ENCODE assay signal across 20 cellular contexts in genomic region chr1:228420968-228421826, GRCh38. TPM values are rescaled to one million over a fixed set of nuclear protein-coding genes. Genes with fewer than 3 reads are reported as not detected.
DNase-seq lines count a peak whose midpoint lies in the region; ATAC-seq, FAIRE-seq and TF ChIP-seq lines count a peak whose summit lies in the region.
"Had no signal": no experiment of that assay in that cellular context is flagged by ENCODE, and none has a peak within 500 bp of the region (broad histone marks: within the 10 kb centered on the region; RNA-seq: fewer than 3 reads in every experiment).

No MANE protein-coding gene starts in this region.

- no peaks in the 10 kb centered on the region for H3K79me1 ChIP-seq in neuronal stem cell (ENCODE audit: low read depth, low read length)

- H3K4me1 Mint-ChIP-seq in MCF 10A (ENCODE audit: insufficient read depth, unreplicated experiment): no peaks in the 10 kb centered on the region

- H3K27ac ChIP-seq in mammary epithelial cell (ENCODE audit: insufficient read depth, low read depth, low read length) (no peak overlapping the region), neuronal stem cell (replicated peaks; ENCODE audit: low read length) (no peak overlapping the region), HepG2 (ENCODE audit: extremely low read length, insufficient read depth, low read length) (no peak overlapping the region), ovary (no peak overlapping the region)
- H3K27ac ChIP-seq: C4-2B, GM23248, KMS-11, RWPE1 had no signal

- intact Hi-C loops in mammary epithelial cell (cut with micrococcal nuclease) (no loop called here), MCF 10A (cut with micrococcal nuclease) (no loop called here), HepG2 (cut with micrococcal nuclease; ENCODE audit: unreplicated experiment) (no loop called here), ovary (cut with DNase I) (no loop called here)

- H3K9me3 Mint-ChIP-seq in MCF 10A (ENCODE audit: unreplicated experiment): peaks cover 7% of the 10 kb centered on the region

- H4K91ac ChIP-seq in neuronal stem cell (ENCODE audit: low read depth, low read length, poor library complexity): no peak overlapping the region

- no peak for FAIRE-seq in HepG2 (lab: Jason Lieb, UNC)

- H3K18ac ChIP-seq in neuronal stem cell (ENCODE audit: low read length): no peak overlapping the region

- H3K27me3 Mint-ChIP-seq in MCF 10A (ENCODE audit: insufficient read depth, unreplicated experiment): no peaks in the 10 kb centered on the region

- H3K27ac Mint-ChIP-seq in MCF 10A (ENCODE audit: low read depth, unreplicated experiment): no peak overlapping the region

- TF ChIP-seq EP300 in HepG2 (IDR thresholded peaks at IDR 0.05; ENCODE audit: low read depth in 2 of 2, low read length in 2 of 2): no peak
- TF ChIP-seq EP300 in HepG2 (CRISPR knock-in tag; IDR thresholded peaks at IDR 0.05; ENCODE audit: borderline replicate concordance): no peak
- no peak for TF ChIP-seq EP300 in ovary (IDR thresholded peaks at IDR 0.05)

- no peak overlapping the region for H2BK120ac ChIP-seq in neuronal stem cell (ENCODE audit: low read depth, low read length)

- 59% methylated on average over 7 of the region's 7 CpGs for WGBS in mammary epithelial cell (ENCODE audit: low coverage, missing lambda C conversion rate)
- no CpG with 5 or more reads among the region's 7 CpGs for WGBS in neuronal stem cell (ENCODE audit: extremely low coverage in 2 of 2, insufficient read length in 2 of 2, insufficient replicate concordance in 1 of 2), 2 donors
- WGBS in HepG2 (ENCODE audit: low lambda C conversion rate): 48% methylated on average over 7 of the region's 7 CpGs
- 80 to 90% (median 87%) methylated on average over 7 of the region's 7 CpGs for WGBS in ovary, 3 donors

- no peaks in the 10 kb centered on the region for H3K36me3 ChIP-seq in mammary epithelial cell (ENCODE audit: insufficient read depth, low read length)
- no peaks in the 10 kb centered on the region for H3K36me3 ChIP-seq in neuronal stem cell (replicated peaks in 1 of 2; ENCODE audit: control insufficient read depth in 2 of 2, insufficient read depth in 2 of 2, low read length in 2 of 2)
- H3K36me3 ChIP-seq in HepG2 (replicated peaks in 1 of 2; ENCODE audit: control insufficient read depth in 1 of 2, insufficient read depth in 2 of 2, low read length in 2 of 2): no peaks in the 10 kb centered on the region
- H3K36me3 ChIP-seq in ovary: no peaks in the 10 kb centered on the region

- BruUV-seq in mammary epithelial cell (replicated peaks; lab: Mats Ljungman, UMichigan): no TSS peak
- no TSS peak for BruUV-seq in MCF 10A (replicated peaks; lab: Mats Ljungman, UMichigan)
- no TSS peak for BruUV-seq in HepG2 (replicated peaks; lab: Mats Ljungman, UMichigan)

- H3K4ac ChIP-seq in neuronal stem cell (ENCODE audit: low read length): no peak overlapping the region

- H3K4me3 ChIP-seq in mammary epithelial cell (replicated peaks in 1 of 3; ENCODE audit: insufficient read depth in 1 of 3, low read depth in 2 of 3, low read length in 3 of 3): no peak overlapping the region
- H3K4me3 ChIP-seq in neuronal stem cell (ENCODE audit: low read length in 2 of 2): no peak overlapping the region
- H3K4me3 ChIP-seq in HepG2 (replicated peaks in 1 of 3; ENCODE audit: insufficient read depth in 1 of 3, low read depth in 2 of 3, low read length in 3 of 3): no peak overlapping the region
- no peak overlapping the region for H3K4me3 ChIP-seq in ovary
- H3K4me3 ChIP-seq: GM23248 had no signal

- H2BK15ac ChIP-seq in neuronal stem cell (ENCODE audit: low read length): no peak overlapping the region

- dilution Hi-C loops in mammary epithelial cell (cut with HindIII; ENCODE audit: low sequenced_read_pairs): no loop called here

- H2AFZ ChIP-seq in mammary epithelial cell (ENCODE audit: low read depth, low read length) (no peak overlapping the region), neuronal stem cell (ENCODE audit: low read length) (no peak overlapping the region), HepG2 (ENCODE audit: low read length) (no peak overlapping the region)
- H2AFZ ChIP-seq: GM23248 had no signal

- no peak for TF ChIP-seq POLR2A in HepG2 (IDR thresholded peaks at IDR 0.05; ENCODE audit: insufficient read depth in 1 of 2, low read depth in 2 of 2, low read length in 2 of 2)
- TF ChIP-seq POLR2A in ovary (IDR thresholded peaks at IDR 0.05): no peak

- no peak for TF ChIP-seq CTCF in mammary epithelial cell (conservative IDR thresholded peaks at IDR 0.05 in 1 of 2, IDR thresholded peaks at IDR 0.05 in 1 of 2; ENCODE audit: extremely low read depth in 1 of 2, insufficient read depth in 1 of 2, low read depth in 1 of 2, low read length in 2 of 2)
- TF ChIP-seq CTCF in MCF 10A (IDR thresholded peaks at IDR 0.05; ENCODE audit: unreplicated experiment): no peak
- TF ChIP-seq CTCF in HepG2 (CRISPR knock-in tag; IDR thresholded peaks at IDR 0.05): no peak
- no peak for TF ChIP-seq CTCF in ovary (IDR thresholded peaks at IDR 0.05)

- H3K27me3 ChIP-seq in mammary epithelial cell (ENCODE audit: insufficient read depth, low read length): no peaks in the 10 kb centered on the region
- H3K27me3 ChIP-seq in neuronal stem cell (ENCODE audit: control insufficient read depth in 3 of 3, insufficient read depth in 3 of 3, low read depth in 1 of 3, low read length in 3 of 3): peaks cover 0 to 8% (median 0%) of the 10 kb centered on the region in 3 experiments
- H3K27me3 ChIP-seq in HepG2 (ENCODE audit: control insufficient read depth in 1 of 2, insufficient read depth in 2 of 2, low read length in 2 of 2): peaks cover 0 to 6% of the 10 kb centered on the region in 2 experiments; a peak in 1 of 5 replicates
- H3K27me3 ChIP-seq in ovary: no peaks in the 10 kb centered on the region

- DNase-seq in mammary epithelial cell (peak; percentile 33), MCF 10A (ENCODE audit: unreplicated experiment) (no peak), RPMI7951 (ENCODE audit: low read depth) (peak; percentile 70), foreskin melanocyte (peak; percentile 18), neuronal stem cell (ENCODE audit: low spot score) (no peak), HepG2 (ENCODE audit: low spot score) (no peak), AG20443 (ENCODE audit: low spot score) (no peak), ovary (no peak)
- DNase-seq: 8988T, COR-L47, DMS53, GF-D8, GM23248, NCI-H1417 treated with DMSO at 0.1 percent for 48 hours, NCI-H2029, NCI-H510A treated with DMSO at 0.1 percent for 48 hours had no signal

- no peak overlapping the region for H3K4me3 Mint-ChIP-seq in MCF 10A (ENCODE audit: unreplicated experiment)

- H3K14ac ChIP-seq in neuronal stem cell (ENCODE audit: low read length): no peak overlapping the region

- H3K9me3 ChIP-seq in mammary epithelial cell (replicated peaks; ENCODE audit: insufficient read depth, low read length): no peaks in the 10 kb centered on the region
- H3K9me3 ChIP-seq in neuronal stem cell (replicated peaks in 1 of 2; ENCODE audit: control insufficient read depth in 2 of 2, insufficient read depth in 1 of 2, low read depth in 1 of 2, low read length in 2 of 2): peaks cover 0 to 3% of the 10 kb centered on the region in 2 donors
- no peaks in the 10 kb centered on the region for H3K9me3 ChIP-seq in HepG2 (ENCODE audit: low read length)
- no peaks in the 10 kb centered on the region for H3K9me3 ChIP-seq in ovary

- H3K4me2 ChIP-seq in mammary epithelial cell (ENCODE audit: insufficient read depth, low read depth, low read length) (no peak overlapping the region), neuronal stem cell (ENCODE audit: insufficient read depth, low read length, poor library complexity, severe bottlenecking) (no peak overlapping the region), HepG2 (ENCODE audit: low read depth, low read length) (no peak overlapping the region)
- H3K4me2 ChIP-seq: KMS-11 had no signal

- TF ChIP-seq RAD21 in HepG2 (CRISPR knock-in tag; IDR thresholded peaks at IDR 0.05): no peak

- in situ Hi-C loops in mammary epithelial cell (cut with MboI; ENCODE audit: low sequenced_read_pairs in 2 of 2): no loop called here
- in situ Hi-C loops in HepG2 (cut with HindIII; ENCODE audit: extremely low pct_ligation_motif_present, low pct_unique_long_range_greater_than_20kb): no loop called here

- H3K79me2 ChIP-seq in mammary epithelial cell (ENCODE audit: insufficient read depth, low read length): no peaks in the 10 kb centered on the region
- no peaks in the 10 kb centered on the region for H3K79me2 ChIP-seq in HepG2 (ENCODE audit: insufficient read depth, low read length)

- ATAC-seq in HepG2: no peak

- H2BK12ac ChIP-seq in neuronal stem cell (ENCODE audit: low read length): no peak overlapping the region

- H3K36me3 Mint-ChIP-seq in MCF 10A (ENCODE audit: insufficient read depth, unreplicated experiment): no peaks in the 10 kb centered on the region

- H3K9ac ChIP-seq in mammary epithelial cell (ENCODE audit: insufficient read depth, low read length) (no peak overlapping the region), neuronal stem cell (ENCODE audit: low read depth, low read length, poor library complexity) (no peak overlapping the region), HepG2 (ENCODE audit: insufficient read depth, low read depth, low read length) (no peak overlapping the region)
- H3K9ac ChIP-seq: GM23248, KMS-11 had no signal

- POLR2A ChIA-PET in MCF 10A (lab: Yijun Ruan, JAX): interaction anchor here (0.5 to 6.0 kb wide), 4 partner anchors 9 to 308 kb away, joined by 3 to 38 read pairs (median 3); partner anchors contain the start of gene TRIM11
- POLR2A ChIA-PET in HepG2 (lab: Yijun Ruan, JAX): no interaction called here

- CTCF ChIA-PET in mammary epithelial cell (lab: Charles Lee; ENCODE audit: low non-redundant PET): no interaction called here
- CTCF ChIA-PET in MCF 10A (lab: Yijun Ruan, JAX): interaction anchor here (1.0 to 1.4 kb wide), 2 partner anchors 11 to 207 kb away, joined by 3 to 7 read pairs; no protein-coding TSS in a partner anchor
- CTCF ChIA-PET in HepG2 (lab: Yijun Ruan, JAX; ENCODE audit: low intra/inter-chr PET ratio, low total read pairs): no interaction called here

- H4K20me1 ChIP-seq in mammary epithelial cell (ENCODE audit: insufficient read depth, low read length) (no peaks in the 10 kb centered on the region), HepG2 (ENCODE audit: insufficient read depth, low read length) (no peaks in the 10 kb centered on the region)

- H2AK5ac ChIP-seq in neuronal stem cell (ENCODE audit: low read depth, low read length): no peak overlapping the region

- peaks cover 18% of the 10 kb centered on the region for H3K4me1 ChIP-seq in mammary epithelial cell (ENCODE audit: insufficient read depth, low read length)
- peaks cover 0 to 3% of the 10 kb centered on the region in 2 donors for H3K4me1 ChIP-seq in neuronal stem cell (ENCODE audit: control insufficient read depth in 2 of 2, insufficient read depth in 1 of 2, low read depth in 1 of 2, low read length in 2 of 2)
- H3K4me1 ChIP-seq in HepG2 (ENCODE audit: insufficient read depth, low read length): peaks cover 22% of the 10 kb centered on the region
- peaks cover 4% of the 10 kb centered on the region for H3K4me1 ChIP-seq in ovary (ENCODE audit: insufficient read depth)

- no peak overlapping the region for H2BK5ac ChIP-seq in neuronal stem cell (ENCODE audit: low read length)

- H3K23ac ChIP-seq in neuronal stem cell (ENCODE audit: low read depth, low read length, poor library complexity): no peak overlapping the region

- H4K8ac ChIP-seq in neuronal stem cell (ENCODE audit: low read depth, low read length): no peak overlapping the region

RNA-seq across cellular contexts. Expression of gene TRIM17, which starts 4.5 kb away (rescaled TPM):
- total RNA-seq in mammary epithelial cell (1 to 10 TPM; 1.9 to 6.7 TPM), MCF 10A (2022) (not detected in 2 replicates), HepG2 (2016; rRNA removed; fragmentation: Illumina TruSeq; extraction: Trizol) (0.64 TPM in 1 of 2 replicates, not detected in the other), ovary (1 to 10 TPM; 1.7 to 10.0 (median 3.1) TPM)
- polyA plus RNA-seq in mammary epithelial cell (0.27 TPM), HepG2 (2011; rRNA removed) (0.22 and 0.32 TPM in 2 replicates), ovary (1 to 10 TPM in 1 of 2 donors, under 1 TPM in 1; 0.72 to 1.4 TPM)
- polyA minus RNA-seq in mammary epithelial cell: not detected
- not detected in 2 replicates for total RNA-seq in RPMI7951 (2014; rRNA removed; shearing (Covaris generic))
- polyA plus RNA-seq in neuronal stem cell (2013, experiment 1 of 2): 4.1 TPM
- 3.7 TPM for polyA plus RNA-seq in neuronal stem cell (2013, experiment 2 of 2)
- not detected in 2 replicates for total RNA-seq in HepG2 (2016; cell fraction: cytosol; rRNA removed; fragmentation: Illumina TruSeq; extraction: Trizol; ENCODE audit: low read depth)
- 0.10 and 0.45 TPM in 2 replicates for total RNA-seq in HepG2 (2016; cell fraction: insoluble cytoplasmic fraction; rRNA removed; fragmentation: Illumina TruSeq; extraction: Trizol)
- total RNA-seq in HepG2 (2016; cell fraction: membrane; rRNA removed; fragmentation: Illumina TruSeq; extraction: Trizol): not detected in 2 replicates
- total RNA-seq in HepG2 (2016; cell fraction: nucleus; rRNA removed; fragmentation: Illumina TruSeq; extraction: Trizol): 0.72 and 0.81 TPM in 2 replicates
- 0.10 and 0.11 TPM in 2 replicates for polyA plus RNA-seq in HepG2 (2011; cell fraction: cytosol; rRNA removed)
- 1.6 and 1.9 TPM in 2 replicates for polyA plus RNA-seq in HepG2 (2011; cell fraction: nucleus; rRNA removed)
- polyA plus RNA-seq in HepG2 (2012): 0.24 and 0.27 TPM in 2 replicates
- polyA plus RNA-seq in HepG2 (2016; cell fraction: cytosol; fragmentation: Illumina TruSeq; extraction: Trizol; ENCODE audit: low read depth): not detected in 2 replicates
- polyA plus RNA-seq in HepG2 (2016; cell fraction: insoluble cytoplasmic fraction; fragmentation: Illumina TruSeq; extraction: Trizol; ENCODE audit: low read depth): 0.14 and 0.22 TPM in 2 replicates
- polyA plus RNA-seq in HepG2 (2016; cell fraction: membrane; fragmentation: Illumina TruSeq; extraction: Trizol; ENCODE audit: low read depth): not detected in 2 replicates
- polyA plus RNA-seq in HepG2 (2016; cell fraction: nucleus; fragmentation: Illumina TruSeq; extraction: Trizol; ENCODE audit: insufficient read depth, low read depth): 1.2 and 1.4 TPM in 2 replicates
- 0.58 TPM in 1 of 2 replicates, not detected in the other for polyA minus RNA-seq in HepG2 (2011; rRNA and poly(A)+ RNA removed; ENCODE audit: low replicate concordance)
- not detected in 2 replicates for polyA minus RNA-seq in HepG2 (2011; cell fraction: cytosol; rRNA and poly(A)+ RNA removed)
- polyA minus RNA-seq in HepG2 (2011; cell fraction: nucleus; rRNA and poly(A)+ RNA removed): 0.64 and 0.75 TPM in 2 replicates
- total RNA-seq: GM23248, SK-MEL-5 had no signal

RNA-seq across cellular contexts. Expression of gene TRIM11, which starts 14.6 kb away (rescaled TPM):
- total RNA-seq in mammary epithelial cell (10 to 100 TPM; 29.8 to 39.6 TPM), MCF 10A (2022) (56.5 and 60.3 TPM in 2 replicates), HepG2 (2016; rRNA removed; fragmentation: Illumina TruSeq; extraction: Trizol) (9.7 and 16.1 TPM in 2 replicates), ovary (10 to 100 TPM; 15.2 to 24.1 (median 20.0) TPM)
- polyA plus RNA-seq in mammary epithelial cell (17.3 TPM), HepG2 (2011; rRNA removed) (6.3 and 8.8 TPM in 2 replicates), ovary (10 to 100 TPM in 1 of 2 donors, 1 to 10 TPM in 1; 2.4 to 10.3 TPM)
- polyA minus RNA-seq in mammary epithelial cell: 34.0 TPM
- 9.3 and 11.6 TPM in 2 replicates for total RNA-seq in RPMI7951 (2014; rRNA removed; shearing (Covaris generic))
- 13.5 TPM for polyA plus RNA-seq in neuronal stem cell (2013, experiment 1 of 2)
- 13.3 TPM for polyA plus RNA-seq in neuronal stem cell (2013, experiment 2 of 2)
- 8.8 and 9.6 TPM in 2 replicates for total RNA-seq in HepG2 (2016; cell fraction: cytosol; rRNA removed; fragmentation: Illumina TruSeq; extraction: Trizol; ENCODE audit: low read depth)
- total RNA-seq in HepG2 (2016; cell fraction: insoluble cytoplasmic fraction; rRNA removed; fragmentation: Illumina TruSeq; extraction: Trizol): 10.0 and 15.4 TPM in 2 replicates
- 12.1 and 13.4 TPM in 2 replicates for total RNA-seq in HepG2 (2016; cell fraction: membrane; rRNA removed; fragmentation: Illumina TruSeq; extraction: Trizol)
- 16.6 and 19.2 TPM in 2 replicates for total RNA-seq in HepG2 (2016; cell fraction: nucleus; rRNA removed; fragmentation: Illumina TruSeq; extraction: Trizol)
- polyA plus RNA-seq in HepG2 (2011; cell fraction: cytosol; rRNA removed): 4.7 and 6.1 TPM in 2 replicates
- polyA plus RNA-seq in HepG2 (2011; cell fraction: nucleus; rRNA removed): 33.2 and 33.5 TPM in 2 replicates
- polyA plus RNA-seq in HepG2 (2012): 7.8 and 13.4 TPM in 2 replicates
- 1.3 and 1.5 TPM in 2 replicates for polyA plus RNA-seq in HepG2 (2016; cell fraction: cytosol; fragmentation: Illumina TruSeq; extraction: Trizol; ENCODE audit: low read depth)
- polyA plus RNA-seq in HepG2 (2016; cell fraction: insoluble cytoplasmic fraction; fragmentation: Illumina TruSeq; extraction: Trizol; ENCODE audit: low read depth): 9.6 and 11.4 TPM in 2 replicates
- polyA plus RNA-seq in HepG2 (2016; cell fraction: membrane; fragmentation: Illumina TruSeq; extraction: Trizol; ENCODE audit: low read depth): 2.2 and 2.7 TPM in 2 replicates
- 33.8 and 38.7 TPM in 2 replicates for polyA plus RNA-seq in HepG2 (2016; cell fraction: nucleus; fragmentation: Illumina TruSeq; extraction: Trizol; ENCODE audit: insufficient read depth, low read depth)
- polyA minus RNA-seq in HepG2 (2011; rRNA and poly(A)+ RNA removed; ENCODE audit: low replicate concordance): 19.6 and 39.2 TPM in 2 replicates
- polyA minus RNA-seq in HepG2 (2011; cell fraction: cytosol; rRNA and poly(A)+ RNA removed): 6.6 and 7.0 TPM in 2 replicates
- 17.0 and 20.8 TPM in 2 replicates for polyA minus RNA-seq in HepG2 (2011; cell fraction: nucleus; rRNA and poly(A)+ RNA removed)

Comparison
In these comparisons a context has a peak if more than half of its experiments do, and no peak if none do; other contexts are left out.
1. DNase-seq: peak in mammary epithelial cell (single experiment), RPMI7951 (single experiment) and foreskin melanocyte (single experiment); none in MCF 10A (single experiment), neuronal stem cell (single experiment), HepG2 (single experiment), AG20443 (single experiment) and ovary (0 of 5).